In the genomic region with DNA sequence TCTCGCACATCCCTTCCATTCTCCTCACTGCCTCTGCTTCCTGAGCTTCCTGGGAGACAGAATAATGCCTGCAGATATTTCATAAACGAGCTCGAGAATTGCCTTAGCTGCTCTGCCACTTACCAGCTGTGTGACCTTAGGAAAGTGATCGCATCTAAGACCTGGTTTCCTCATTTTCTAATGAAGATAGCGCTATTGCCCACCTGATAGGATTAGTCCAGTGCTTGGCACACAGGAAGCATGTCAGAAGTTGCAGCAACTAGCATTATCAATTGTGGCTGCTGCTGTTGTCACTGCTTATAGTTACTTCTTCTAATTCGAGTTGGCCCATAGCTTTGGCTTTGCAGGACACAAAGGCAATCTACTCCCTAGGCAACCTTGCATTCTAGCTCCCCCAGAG, we compare ENCODE assay signal across 18 cellular contexts.
"Had no signal": no experiment of that assay in that cellular context is flagged by ENCODE, and none has a peak within 500 bp of the region (broad histone marks: within the 10 kb centered on the region; RNA-seq: fewer than 3 reads in every experiment).

No MANE protein-coding gene starts in this region.

- H3K4me3 ChIP-seq: cardiac muscle cell, heart right ventricle, pancreas, tibial nerve had no signal

- H3K27ac Mint-ChIP-seq: activated B cell treated with CpG ODN at 0.5 μM for 24 hours; activated naive CD8-positive, alpha-beta T cell treated with anti-CD3 and anti-CD28 coated beads, Interleukin-2, amount 50 U/mL, for 24 hours; nephron; stimulated activated naive CD8-positive, alpha-beta T cell treated with anti-CD3 and anti-CD28 coated beads, Interleukin-15, Interleukin-2, amounts not matched to agents 100 ng/mL and 50 ng/mL, for 24 hours had no signal

- H3K27me3 Mint-ChIP-seq: stimulated activated naive CD8-positive, alpha-beta T cell treated with anti-CD3 and anti-CD28 coated beads, Interleukin-15, Interleukin-2, amounts not matched to agents 100 ng/mL and 50 ng/mL, for 24 hours had no signal

- ATAC-seq: activated naive CD8-positive, alpha-beta T cell treated with anti-CD3 and anti-CD28 coated beads, Interleukin-2, amount 50 U/mL, for 24 hours; heart right ventricle; left colon; pancreas; right cardiac atrium had no signal

- H3K4me1 ChIP-seq: pancreas, tibial nerve had no signal

- H3K27ac ChIP-seq: cardiac muscle cell, heart right ventricle, pancreas, tibial nerve had no signal

- H3K9me3 Mint-ChIP-seq: activated B cell treated with CpG ODN at 0.5 μM for 24 hours; activated naive CD8-positive, alpha-beta T cell treated with anti-CD3 and anti-CD28 coated beads, Interleukin-2, amount 50 U/mL, for 24 hours; nephron; stimulated activated naive CD8-positive, alpha-beta T cell treated with anti-CD3 and anti-CD28 coated beads, Interleukin-15, Interleukin-2, amounts not matched to agents 100 ng/mL and 50 ng/mL, for 24 hours had no signal

- H3K36me3 ChIP-seq: cardiac muscle cell, heart right ventricle, pancreas, tibial nerve had no signal

- H3K4me1 Mint-ChIP-seq: nephron had no signal

- H3K9me3 ChIP-seq: heart right ventricle, pancreas, tibial nerve had no signal

- DNase-seq: activated B cell treated with CpG ODN at 0.5 μM for 24 hours; activated CD4-positive, alpha-beta T cell treated with anti-CD3 and anti-CD28 coated beads for 4 hours; activated CD4-positive, alpha-beta T cell treated with anti-CD3 and anti-CD28 coated beads, Interleukin-2, amount 50 U/mL, for 48 hours; activated naive CD4-positive, alpha-beta T cell treated with Interleukin-2 at 50 U/mL for 16 hours; activated naive CD8-positive, alpha-beta T cell treated with anti-CD3 and anti-CD28 coated beads, Interleukin-2, amount 50 U/mL, for 24 hours; activated T-cell treated with anti-CD3 and anti-CD28 coated beads, Interleukin-2, amount 50 U/mL, for 48 hours; cortex of kidney; heart right ventricle; left colon; mesenchymal stem cell; pancreas; right cardiac atrium; stimulated activated CD4-positive, alpha-beta T cell treated with anti-CD3 and anti-CD28 coated beads, Interleukin-12 subunit alpha, Interleukin-12 subunit beta, amount 100 ng/mL, for 4 hours; T1000 had no signal

- H3K4me3 Mint-ChIP-seq: activated B cell treated with CpG ODN at 0.5 μM for 24 hours; activated naive CD8-positive, alpha-beta T cell treated with anti-CD3 and anti-CD28 coated beads, Interleukin-2, amount 50 U/mL, for 24 hours; nephron; stimulated activated naive CD8-positive, alpha-beta T cell treated with anti-CD3 and anti-CD28 coated beads, Interleukin-15, Interleukin-2, amounts not matched to agents 100 ng/mL and 50 ng/mL, for 24 hours had no signal

- H3K27me3 ChIP-seq: cardiac muscle cell, heart right ventricle, pancreas, tibial nerve had no signal
